In genomic region chr12:28130234-28130624, GRCh38 we compare ENCODE assay signal across 26 cellular contexts.
DNase-seq lines count a peak whose midpoint lies in the region; ATAC-seq, FAIRE-seq and TF ChIP-seq lines count a peak whose summit lies in the region.
"Had no signal": no experiment of that assay in that cellular context is flagged by ENCODE, and none has a peak within 500 bp of the region (broad histone marks: within the 10 kb centered on the region; RNA-seq: fewer than 3 reads in every experiment).

No MANE protein-coding gene starts in this region.

- H2AFZ ChIP-seq in keratinocyte (ENCODE audit: control insufficient read depth, low read length): no peak overlapping the region

- peak overlapping the region; percentile 79 to 87 for H3K27ac ChIP-seq in ascending aorta
- H3K27ac ChIP-seq in keratinocyte (ENCODE audit: control insufficient read depth, insufficient read depth, low read length): peak overlapping the region; percentile 99
- H3K27ac ChIP-seq in thoracic aorta: peak overlapping the region; percentile 65 to 80
- H3K27ac ChIP-seq: BLaER1 treated with 17β-estradiol and CSF1 and Interleukin-3, amounts not matched to agents 10 nM and 100 nM; stomach; thyroid gland had no signal

- peak overlapping the region; percentile 98 for H3K27ac Mint-ChIP-seq in HFFc6
- no peak overlapping the region for H3K27ac Mint-ChIP-seq in T-helper 2 cell treated with Interferon-gamma antibody and Interleukin-4, amounts not matched to agents 5 μg/mL and 100 μg/mL, for 36 hours
- H3K27ac Mint-ChIP-seq: activated B cell treated with CpG ODN at 0.5 μM for 24 hours; activated CD4-positive, alpha-beta T cell treated with anti-CD3 and anti-CD28 coated beads, Interleukin-2, amount 10 ng/mL, durations not matched to agents 7 days and 5 days; activated naive CD8-positive, alpha-beta T cell treated with anti-CD3 and anti-CD28 coated beads for 36 hours; effector memory CD8-positive, alpha-beta T cell had no signal

- TF ChIP-seq CTCF in HFFc6 (IDR thresholded peaks at IDR 0.05) (no peak), ascending aorta (IDR thresholded peaks at IDR 0.05) (no peak), keratinocyte (optimal IDR thresholded peaks at IDR 0.05 in 1 of 3, IDR thresholded peaks at IDR 0.05 in 1 of 3, conservative IDR thresholded peaks at IDR 0.05 in 1 of 3; ENCODE audit: extremely low read depth in 1 of 3, insufficient read depth in 2 of 3, low read length in 3 of 3) (no peak), thoracic aorta (IDR thresholded peaks at IDR 0.05) (no peak)

- no peak for DNase-seq in HFFc6
- DNase-seq in ascending aorta (ENCODE audit: low spot score in 2 of 2): no peak
- no peak for DNase-seq in keratinocyte (ENCODE audit: low read depth, low spot score)
- no peak for DNase-seq in thoracic aorta (ENCODE audit: low spot score)
- DNase-seq in T-helper 2 cell treated with Interferon-gamma antibody and Interleukin-4, amounts not matched to agents 5 μg/mL and 100 μg/mL, for 36 hours (ENCODE audit: low spot score): no peak
- DNase-seq in activated naive CD4-positive, alpha-beta T cell treated with Interleukin-2 at 50 U/mL for 16 hours: no peak
- DNase-seq: activated B cell treated with CpG ODN at 0.5 μM for 24 hours; activated CD4-positive, alpha-beta T cell treated with anti-CD3 and anti-CD28 coated beads, Interleukin-2, amount 10 ng/mL, durations not matched to agents 7 days and 5 days; activated effector memory CD4-positive, alpha-beta T cell treated with Interleukin-2 at 50 U/mL for 16 hours; activated naive CD8-positive, alpha-beta T cell treated with anti-CD3 and anti-CD28 coated beads for 36 hours; anterior cingulate cortex; caudate nucleus; effector memory CD8-positive, alpha-beta T cell; head of caudate nucleus; MV-4-11; NCI-H1436 treated with DMSO at 0.1 percent for 48 hours; NCI-H2107; stomach; thyroid gland had no signal

- peak overlapping the region; percentile 26 for H3K4me3 Mint-ChIP-seq in HFFc6
- H3K4me3 Mint-ChIP-seq in T-helper 2 cell treated with Interferon-gamma antibody and Interleukin-4, amounts not matched to agents 5 μg/mL and 100 μg/mL, for 36 hours: no peak overlapping the region
- H3K4me3 Mint-ChIP-seq: activated B cell treated with CpG ODN at 0.5 μM for 24 hours; activated CD4-positive, alpha-beta T cell treated with anti-CD3 and anti-CD28 coated beads, Interleukin-2, amount 10 ng/mL, durations not matched to agents 7 days and 5 days; activated naive CD8-positive, alpha-beta T cell treated with anti-CD3 and anti-CD28 coated beads for 36 hours; effector memory CD8-positive, alpha-beta T cell; nephron had no signal

- peaks cover 41% of the 10 kb centered on the region for H3K4me1 Mint-ChIP-seq in HFFc6 (ENCODE audit: low read depth)
- no peaks in the 10 kb centered on the region for H3K4me1 Mint-ChIP-seq in T-helper 2 cell treated with Interferon-gamma antibody and Interleukin-4, amounts not matched to agents 5 μg/mL and 100 μg/mL, for 36 hours (ENCODE audit: low read depth)
- H3K4me1 Mint-ChIP-seq: activated B cell treated with CpG ODN at 0.5 μM for 24 hours; activated CD4-positive, alpha-beta T cell treated with anti-CD3 and anti-CD28 coated beads, Interleukin-2, amount 10 ng/mL, durations not matched to agents 7 days and 5 days had no signal

- no peak for FAIRE-seq in keratinocyte (lab: Jason Lieb, UNC)
- FAIRE-seq: GM12878, HepG2 had no signal

- ATAC-seq in thoracic aorta (ENCODE audit: insufficient number of reproducible peaks, low FRiP score, low read depth) (no peak), HG02798 (IDR thresholded peaks at IDR 0.05; ENCODE audit: poor library complexity, unreplicated experiment) (no peak)
- ATAC-seq: effector memory CD8-positive, alpha-beta T cell; GM12878; HepG2 had no signal

- dilution Hi-C loops in keratinocyte (cut with MboI; ENCODE audit: extremely low pct_ligation_motif_present, low sequenced_read_pairs): no loop called here

- no peaks in the 10 kb centered on the region for H3K79me2 ChIP-seq in keratinocyte (ENCODE audit: control insufficient read depth, insufficient read depth, low read length)

- H3K27me3 ChIP-seq in ascending aorta: no peaks in the 10 kb centered on the region
- no peaks in the 10 kb centered on the region for H3K27me3 ChIP-seq in keratinocyte (ENCODE audit: control insufficient read depth, extremely low read depth, insufficient read depth, low read length)
- H3K27me3 ChIP-seq in thoracic aorta (replicated peaks; ENCODE audit: insufficient read depth): no peaks in the 10 kb centered on the region
- H3K27me3 ChIP-seq: BLaER1 treated with 17β-estradiol and CSF1 and Interleukin-3, amounts not matched to agents 10 nM and 100 nM; ovary; stomach; thyroid gland had no signal

- H3K4me1 ChIP-seq in ascending aorta: peaks cover 0 to 10% of the 10 kb centered on the region in 2 donors
- peaks cover 63% of the 10 kb centered on the region for H3K4me1 ChIP-seq in keratinocyte (ENCODE audit: control insufficient read depth, extremely low read depth, insufficient read depth, low read length)
- peaks cover 12 to 26% of the 10 kb centered on the region in 2 donors for H3K4me1 ChIP-seq in thoracic aorta (ENCODE audit: control insufficient read depth in 1 of 2, low read depth in 2 of 2)
- H3K4me1 ChIP-seq: BLaER1 treated with 17β-estradiol and CSF1 and Interleukin-3, amounts not matched to agents 10 nM and 100 nM; stomach; thyroid gland had no signal

- no peaks in the 10 kb centered on the region for H3K9me1 ChIP-seq in keratinocyte (ENCODE audit: control insufficient read depth, extremely low read depth, insufficient read depth, low read length)

- H3K9me3 Mint-ChIP-seq in HFFc6: no peaks in the 10 kb centered on the region
- H3K9me3 Mint-ChIP-seq in T-helper 2 cell treated with Interferon-gamma antibody and Interleukin-4, amounts not matched to agents 5 μg/mL and 100 μg/mL, for 36 hours: no peaks in the 10 kb centered on the region
- H3K9me3 Mint-ChIP-seq: activated B cell treated with CpG ODN at 0.5 μM for 24 hours; activated CD4-positive, alpha-beta T cell treated with anti-CD3 and anti-CD28 coated beads, Interleukin-2, amount 10 ng/mL, durations not matched to agents 7 days and 5 days; activated naive CD8-positive, alpha-beta T cell treated with anti-CD3 and anti-CD28 coated beads for 36 hours; effector memory CD8-positive, alpha-beta T cell; nephron had no signal

- peak overlapping the region; percentile 69 for H3K4me2 ChIP-seq in keratinocyte (ENCODE audit: control insufficient read depth, extremely low read depth, insufficient read depth, low read depth, low read length)
- H3K4me2 ChIP-seq: BLaER1 treated with 17β-estradiol and CSF1 and Interleukin-3, amounts not matched to agents 10 nM and 100 nM had no signal

- H3K27me3 Mint-ChIP-seq in HFFc6 (ENCODE audit: insufficient read depth): no peaks in the 10 kb centered on the region; the same call in 1 of the 2 replicates
- no peaks in the 10 kb centered on the region for H3K27me3 Mint-ChIP-seq in T-helper 2 cell treated with Interferon-gamma antibody and Interleukin-4, amounts not matched to agents 5 μg/mL and 100 μg/mL, for 36 hours (ENCODE audit: low read depth)
- H3K27me3 Mint-ChIP-seq: activated B cell treated with CpG ODN at 0.5 μM for 24 hours; activated CD4-positive, alpha-beta T cell treated with anti-CD3 and anti-CD28 coated beads, Interleukin-2, amount 10 ng/mL, durations not matched to agents 7 days and 5 days had no signal

- intact Hi-C loops in ascending aorta (cut with DNase I): loop anchor here (1.0 to 2.0 kb wide), 2 partner anchors 41 to 60 kb away; partner anchors contain the start of gene CCDC91

- H3K4me3 ChIP-seq in ascending aorta (no peak overlapping the region), keratinocyte (ENCODE audit: control insufficient read depth in 2 of 3, extremely low read depth in 1 of 3, insufficient read depth in 2 of 3, low read depth in 1 of 3, low read length in 3 of 3) (peak overlapping the region in 1 of 3 experiments; percentile 21), thoracic aorta (peak overlapping the region; percentile 34)
- H3K4me3 ChIP-seq: BLaER1 treated with 17β-estradiol and CSF1 and Interleukin-3, amounts not matched to agents 10 nM and 100 nM; GM12878; lung; ovary; stomach; thyroid gland had no signal

- H3K9me3 ChIP-seq in ascending aorta: no peaks in the 10 kb centered on the region
- H3K9me3 ChIP-seq in keratinocyte (ENCODE audit: control insufficient read depth, low read depth, low read length): no peaks in the 10 kb centered on the region
- H3K9me3 ChIP-seq in thoracic aorta: no peaks in the 10 kb centered on the region
- H3K9me3 ChIP-seq: BLaER1 treated with 17β-estradiol and CSF1 and Interleukin-3, amounts not matched to agents 10 nM and 100 nM; ovary; stomach; thyroid gland had no signal

- H3K9ac ChIP-seq in keratinocyte (ENCODE audit: control insufficient read depth, extremely low read depth, insufficient read depth, low read length): peak overlapping the region; percentile 53
- H3K9ac ChIP-seq: BLaER1 treated with 17β-estradiol and CSF1 and Interleukin-3, amounts not matched to agents 10 nM and 100 nM had no signal

- H4K20me1 ChIP-seq in keratinocyte (ENCODE audit: control insufficient read depth, extremely low read depth, insufficient read depth, low read length): no peaks in the 10 kb centered on the region
- H4K20me1 ChIP-seq: BLaER1 treated with 17β-estradiol and CSF1 and Interleukin-3, amounts not matched to agents 10 nM and 100 nM had no signal

- no peaks in the 10 kb centered on the region for H3K36me3 Mint-ChIP-seq in HFFc6 (ENCODE audit: low read depth)
- no peaks in the 10 kb centered on the region for H3K36me3 Mint-ChIP-seq in T-helper 2 cell treated with Interferon-gamma antibody and Interleukin-4, amounts not matched to agents 5 μg/mL and 100 μg/mL, for 36 hours (ENCODE audit: low read depth)
- H3K36me3 Mint-ChIP-seq: activated naive CD8-positive, alpha-beta T cell treated with anti-CD3 and anti-CD28 coated beads for 36 hours had no signal

- H3K36me3 ChIP-seq in ascending aorta (no peaks in the 10 kb centered on the region), keratinocyte (ENCODE audit: control insufficient read depth in 2 of 2, extremely low read depth in 1 of 2, insufficient read depth in 2 of 2, low read length in 2 of 2) (no peaks in the 10 kb centered on the region), thoracic aorta (no peaks in the 10 kb centered on the region)
- H3K36me3 ChIP-seq: BLaER1 treated with 17β-estradiol and CSF1 and Interleukin-3, amounts not matched to agents 10 nM and 100 nM; ovary; stomach; thyroid gland had no signal
